Comparison of ENCODE assay signal across 19 cellular contexts in genomic region chr10:95976295-95977229, GRCh38.
DNase-seq lines count a peak whose midpoint lies in the region; ATAC-seq, FAIRE-seq and TF ChIP-seq lines count a peak whose summit lies in the region.
"Had no signal": no experiment of that assay in that cellular context is flagged by ENCODE, and none has a peak within 500 bp of the region (broad histone marks: within the 10 kb centered on the region; RNA-seq: fewer than 3 reads in every experiment).

No MANE protein-coding gene starts in this region.

- H3K27ac ChIP-seq in GM12878 (ENCODE audit: control insufficient read depth, insufficient read depth) (no peak overlapping the region), H9 (ENCODE audit: insufficient read length, low read depth, low read length) (no peak overlapping the region)
- H3K27ac ChIP-seq: ovary, tibial artery had no signal

- H4K5ac ChIP-seq in H9 (ENCODE audit: insufficient read length, low read depth, low read length) = no peak overlapping the region

- H3K27me3 ChIP-seq in GM12878 (replicated peaks in 1 of 2; ENCODE audit: control insufficient read depth in 2 of 2, insufficient read depth in 2 of 2, low read length in 1 of 2) (no peaks in the 10 kb centered on the region), H9 (ENCODE audit: insufficient read depth, low read length) (no peaks in the 10 kb centered on the region)
- H3K27me3 ChIP-seq: ovary, tibial artery had no signal

- H3K4me1 ChIP-seq in GM12878 (ENCODE audit: control insufficient read depth, insufficient read depth, low read length) = no peaks in the 10 kb centered on the region
- no peaks in the 10 kb centered on the region for H3K4me1 ChIP-seq in H9 (ENCODE audit: insufficient read depth, low read length)

- no peak for TF ChIP-seq RAD21 in GM12878 (IDR thresholded peaks at IDR 0.05; ENCODE audit: insufficient read depth, low read depth, low read length)

- no peaks in the 10 kb centered on the region for H3K4me1 Mint-ChIP-seq in activated CD8-positive, alpha-beta T cell treated with anti-CD3 and anti-CD28 coated beads, Interleukin-2, amount 10 ng/mL, durations not matched to agents 7 days and 5 days (ENCODE audit: low read depth)
- peaks cover 0 to 8% of the 10 kb centered on the region in 2 experiments; a peak in 2 of 4 replicates for H3K4me1 Mint-ChIP-seq in H9
- no peaks in the 10 kb centered on the region for H3K4me1 Mint-ChIP-seq in activated T-cell treated with anti-CD3 and anti-CD28 coated beads, Interleukin-2, amount 50 U/mL, for 4 hours (ENCODE audit: low read depth)

- SMC1A ChIA-PET in GM12878 (lab: Charles Lee; ENCODE audit: uncharacterized antibody, unreplicated experiment) = interaction anchor here (1.2 kb wide), 1 partner anchor 13 kb away, joined by 3 read pairs; no protein-coding TSS in a partner anchor

- POLR2A ChIA-PET in GM12878 (lab: Charles Lee) = no interaction called here
- POLR2A ChIA-PET in activated CD8-positive, alpha-beta T cell treated with anti-CD3 and anti-CD28 coated beads, Interleukin-2, amount 10 ng/mL, durations not matched to agents 7 days and 5 days (lab: Charles Lee) = no interaction called here

- no peaks in the 10 kb centered on the region for H3K36me3 Mint-ChIP-seq in activated CD8-positive, alpha-beta T cell treated with anti-CD3 and anti-CD28 coated beads, Interleukin-2, amount 10 ng/mL, durations not matched to agents 7 days and 5 days (ENCODE audit: low read depth)
- no peaks in the 10 kb centered on the region for H3K36me3 Mint-ChIP-seq in H9 (ENCODE audit: insufficient read depth in 1 of 3, low read depth in 3 of 3)
- H3K36me3 Mint-ChIP-seq in activated T-cell treated with anti-CD3 and anti-CD28 coated beads, Interleukin-2, amount 50 U/mL, for 4 hours (ENCODE audit: insufficient read depth) = no peaks in the 10 kb centered on the region

- H2AFZ ChIP-seq in GM12878 (ENCODE audit: control insufficient read depth, low read depth, low read length) (no peak overlapping the region), H9 (ENCODE audit: low read length) (no peak overlapping the region)

- no peak overlapping the region for H3T11ph ChIP-seq in H9 (ENCODE audit: low read length)

- H2BK5ac ChIP-seq in H9 (ENCODE audit: insufficient read length, low read length) = no peak overlapping the region

- H3K4ac ChIP-seq in H9 (ENCODE audit: low read depth, low read length) = no peak overlapping the region

- no peak overlapping the region for H3K56ac ChIP-seq in H9 (ENCODE audit: insufficient read length, low read depth, low read length)

- no peaks in the 10 kb centered on the region for H3K36me3 ChIP-seq in GM12878 (ENCODE audit: control insufficient read depth in 2 of 2, insufficient read depth in 2 of 2, low read length in 1 of 2)
- H3K36me3 ChIP-seq: ovary, tibial artery had no signal

- intact Hi-C loops in GM12878 (cut with micrococcal nuclease; ENCODE audit: unreplicated experiment) = no loop called here

- no peak for TF ChIP-seq EP300 in GM12878 (IDR thresholded peaks at IDR 0.05; ENCODE audit: borderline replicate concordance in 1 of 2, control insufficient read depth in 1 of 2, low read depth in 2 of 2, low read length in 2 of 2)

- FAIRE-seq in GM12878 (lab: Jason Lieb, UNC) = peak; percentile 18
- FAIRE-seq: bronchial epithelial cell had no signal

- no peak for TF ChIP-seq CTCF in GM12878 (IDR thresholded peaks at IDR 0.05 in 2 of 3, conservative IDR thresholded peaks at IDR 0.05 in 1 of 3; ENCODE audit: control insufficient read depth in 2 of 3, extremely low read depth in 1 of 3, insufficient read depth in 1 of 3, low read depth in 3 of 3, low read length in 3 of 3)
- no peak for TF ChIP-seq CTCF in H9 (conservative IDR thresholded peaks at IDR 0.05)

- DNase-seq in NOMO-1 treated with DMSO at 0.1 percent for 48 hours (lab: John Stamatoyannopoulos, UW; ENCODE audit: unreplicated experiment) (peak; percentile 81), GM12878 (ENCODE audit: low read depth, low spot score) (no peak), pons (ENCODE audit: low spot score) (peak; percentile 1), kidney glomerular epithelial cell (lab: John Stamatoyannopoulos, UW) (no peak), H9 (no peak)
- DNase-seq in activated CD8-positive, alpha-beta T cell treated with anti-CD3 and anti-CD28 coated beads, Interleukin-2, amount 10 ng/mL, durations not matched to agents 7 days and 5 days = no peak
- no peak for DNase-seq in activated T-cell treated with anti-CD3 and anti-CD28 coated beads, Interleukin-2, amount 50 U/mL, for 4 hours
- DNase-seq: dermis blood vessel endothelial cell; EL; KG1; NCI-H1092 treated with DMSO at 0.1 percent for 48 hours; NCI-H2029 treated with DMSO at 0.1 percent for 48 hours; NCI-H446; ovary; Right ventricle myocardium superior; stimulated activated naive CD4-positive, alpha-beta T cell treated with Interleukin-2 at 50 U/mL for 16 hours; tibial artery had no signal

- H3K9me3 ChIP-seq in GM12878 (replicated peaks; ENCODE audit: control insufficient read depth, insufficient read depth, low read length) (no peaks in the 10 kb centered on the region), H9 (ENCODE audit: control insufficient read depth, low read depth, low read length) (no peaks in the 10 kb centered on the region)
- H3K9me3 ChIP-seq: ovary, tibial artery had no signal

- H3K4me3 ChIP-seq in GM12878 = no peak overlapping the region
- H3K4me3 ChIP-seq: ovary, tibial artery had no signal

- H2AK5ac ChIP-seq in H9 (ENCODE audit: insufficient read length, low read length) = no peak overlapping the region

- no peaks in the 10 kb centered on the region for H3K23me2 ChIP-seq in H9 (ENCODE audit: insufficient read length, low read depth, low read length, poor library complexity, severe bottlenecking)

- BruUV-seq in GM12878 (replicated peaks; lab: Mats Ljungman, UMichigan) = no TSS peak

- RAD21 ChIA-PET in GM12878 (lab: Charles Lee; ENCODE audit: unreplicated experiment) = no interaction called here

- in situ Hi-C loops in GM12878 (cut with MboI) = no loop called here

- no peak overlapping the region for H3K4me2 ChIP-seq in GM12878 (ENCODE audit: control insufficient read depth, insufficient read depth)
- no peak overlapping the region for H3K4me2 ChIP-seq in H9 (ENCODE audit: insufficient read depth, insufficient read length, low read length)

- H3K14ac ChIP-seq in H9 (ENCODE audit: insufficient read depth, low read length) = no peak overlapping the region

- H3K27me3 Mint-ChIP-seq in activated CD8-positive, alpha-beta T cell treated with anti-CD3 and anti-CD28 coated beads, Interleukin-2, amount 10 ng/mL, durations not matched to agents 7 days and 5 days (ENCODE audit: low read depth) = peaks cover 5% of the 10 kb centered on the region
- H3K27me3 Mint-ChIP-seq in H9 (ENCODE audit: low read depth) = no peaks in the 10 kb centered on the region
- peaks cover 5% of the 10 kb centered on the region for H3K27me3 Mint-ChIP-seq in activated T-cell treated with anti-CD3 and anti-CD28 coated beads, Interleukin-2, amount 50 U/mL, for 4 hours (ENCODE audit: low read depth)

- no peak overlapping the region for H3K18ac ChIP-seq in H9 (ENCODE audit: insufficient read length, low read depth, low read length)

- H4K20me1 ChIP-seq in GM12878 (ENCODE audit: control insufficient read depth, insufficient read depth) (no peaks in the 10 kb centered on the region), H9 (ENCODE audit: control insufficient read depth, insufficient read depth, insufficient read length) (no peaks in the 10 kb centered on the region)

- no peaks in the 10 kb centered on the region for H3K79me1 ChIP-seq in H9 (ENCODE audit: insufficient read depth, low read depth, low read length, poor library complexity, severe bottlenecking)

- H4K8ac ChIP-seq in H9 (replicated peaks; ENCODE audit: insufficient read length, low read depth, low read length) = no peak overlapping the region

- no peak overlapping the region for H2BK12ac ChIP-seq in H9 (ENCODE audit: insufficient read length, low read depth, low read length)

- H3K4me3 Mint-ChIP-seq in activated CD8-positive, alpha-beta T cell treated with anti-CD3 and anti-CD28 coated beads, Interleukin-2, amount 10 ng/mL, durations not matched to agents 7 days and 5 days = no peak overlapping the region
- H3K4me3 Mint-ChIP-seq in H9 = no peak overlapping the region
- H3K4me3 Mint-ChIP-seq in activated T-cell treated with anti-CD3 and anti-CD28 coated beads, Interleukin-2, amount 50 U/mL, for 4 hours = no peak overlapping the region

- no peak overlapping the region for H2BK20ac ChIP-seq in H9 (ENCODE audit: low read depth, low read length, poor library complexity, severe bottlenecking)

- no peak overlapping the region for H3K9ac ChIP-seq in GM12878 (ENCODE audit: control insufficient read depth, insufficient read depth, low read length)
- no peak overlapping the region for H3K9ac ChIP-seq in H9 (ENCODE audit: extremely low read depth, insufficient read length, low read length)

- no peak overlapping the region for H2BK120ac ChIP-seq in H9 (ENCODE audit: low read depth, low read length, poor library complexity, severe bottlenecking)

- TF ChIP-seq POLR2A in GM12878 (IDR thresholded peaks at IDR 0.05; ENCODE audit: low read depth, low read length) = no peak

- H2BK15ac ChIP-seq in H9 (ENCODE audit: low read depth, low read length) = no peak overlapping the region

- H3K9me3 Mint-ChIP-seq in activated CD8-positive, alpha-beta T cell treated with anti-CD3 and anti-CD28 coated beads, Interleukin-2, amount 10 ng/mL, durations not matched to agents 7 days and 5 days (ENCODE audit: insufficient read depth) = no peaks in the 10 kb centered on the region
- H3K9me3 Mint-ChIP-seq in H9 = no peaks in the 10 kb centered on the region
- H3K9me3 Mint-ChIP-seq in activated T-cell treated with anti-CD3 and anti-CD28 coated beads, Interleukin-2, amount 50 U/mL, for 4 hours = no peaks in the 10 kb centered on the region

- WGBS in GM12878 (ENCODE audit: insufficient coverage, insufficient replicate concordance, low lambda C conversion rate, missing lambda C conversion rate) = 73% methylated on average over 10 of the region's 10 CpGs
- no CpG with 5 or more reads among the region's 10 CpGs for WGBS in H9 (ENCODE audit: extremely low coverage, insufficient read length, low lambda C conversion rate)

- no peak overlapping the region for H4K91ac ChIP-seq in H9 (ENCODE audit: insufficient read length, low read depth, low read length)

- no peak overlapping the region for H3K27ac Mint-ChIP-seq in activated CD8-positive, alpha-beta T cell treated with anti-CD3 and anti-CD28 coated beads, Interleukin-2, amount 10 ng/mL, durations not matched to agents 7 days and 5 days
- H3K27ac Mint-ChIP-seq in H9 = no peak overlapping the region

- ATAC-seq in GM21381 (IDR thresholded peaks at IDR 0.05; ENCODE audit: unreplicated experiment) (peak; percentile 40), GM12878 (peak; percentile 52)
- no peak for ATAC-seq in activated CD8-positive, alpha-beta T cell treated with anti-CD3 and anti-CD28 coated beads, Interleukin-2, amount 10 ng/mL, durations not matched to agents 7 days and 5 days
- ATAC-seq in activated T-cell treated with anti-CD3 and anti-CD28 coated beads, Interleukin-2, amount 50 U/mL, for 4 hours = no peak

- H3K79me2 ChIP-seq in GM12878 (ENCODE audit: control insufficient read depth, insufficient read depth, low read length) (no peaks in the 10 kb centered on the region), H9 (ENCODE audit: insufficient read depth, low read length) (no peaks in the 10 kb centered on the region)

- no peak overlapping the region for H3K23ac ChIP-seq in H9 (ENCODE audit: insufficient read length, low read depth, low read length)

- CTCF ChIA-PET in GM12878 (lab: Yijun Ruan, JAX) = interaction anchor here (1.4 kb wide), 2 partner anchors 26 to 283 kb away, joined by 3 to 5 read pairs; partner anchors contain the start of gene TCTN3
- CTCF ChIA-PET in activated CD8-positive, alpha-beta T cell treated with anti-CD3 and anti-CD28 coated beads, Interleukin-2, amount 10 ng/mL, durations not matched to agents 7 days and 5 days (lab: Charles Lee) = interaction anchor here (1.5 kb wide), 1 partner anchor 283 kb away, joined by 5 read pairs; the partner anchor contains the start of gene TCTN3

Comparison
In these comparisons a context has a peak if more than half of its experiments do, and no peak if none do; other contexts are left out.
1. ATAC-seq: peak in GM21381 (single experiment) and GM12878 (single experiment); none in activated CD8-positive, alpha-beta T cell treated with anti-CD3 and anti-CD28 coated beads, Interleukin-2, amount 10 ng/mL, durations not matched to agents 7 days and 5 days (single experiment) and activated T-cell treated with anti-CD3 and anti-CD28 coated beads, Interleukin-2, amount 50 U/mL, for 4 hours (0 of 2).
2. DNase-seq: peak in NOMO-1 treated with DMSO at 0.1 percent for 48 hours (single experiment) and pons (single experiment); none in GM12878 (single experiment), kidney glomerular epithelial cell (single experiment), activated CD8-positive, alpha-beta T cell treated with anti-CD3 and anti-CD28 coated beads, Interleukin-2, amount 10 ng/mL, durations not matched to agents 7 days and 5 days (single experiment), H9 (single experiment) and activated T-cell treated with anti-CD3 and anti-CD28 coated beads, Interleukin-2, amount 50 U/mL, for 4 hours (single experiment).